9 cellular contexts compared by ENCODE assay signal in genomic region chr5:150122158-150122510, GRCh38. TPM values are rescaled to one million over a fixed set of nuclear protein-coding genes. Genes with fewer than 3 reads are reported as not detected.
A peak's percentile ranks its signal among the peaks of the same experiment; 100 is the strongest.
DNase-seq lines count a peak whose midpoint lies in the region; ATAC-seq, FAIRE-seq and TF ChIP-seq lines count a peak whose summit lies in the region.
"Had no signal": no experiment of that assay in that cellular context is flagged by ENCODE, and none has a peak within 500 bp of the region (broad histone marks: within the 10 kb centered on the region; RNA-seq: fewer than 3 reads in every experiment).

No MANE protein-coding gene starts in this region.

- H3K27me3 ChIP-seq in Panc1 (ENCODE audit: control insufficient read depth, insufficient read depth, low read length): no peaks in the 10 kb centered on the region

- no peak overlapping the region for H3K27ac ChIP-seq in Panc1 (ENCODE audit: low read length)

- no peak overlapping the region for H3K4me3 ChIP-seq in Panc1 (ENCODE audit: low read depth in 2 of 2, low read length in 2 of 2)
- H3K4me3 ChIP-seq in fibroblast of the aortic adventitia (ENCODE audit: low read depth, low read length): no peak overlapping the region

- TF ChIP-seq CTCF in Panc1 (IDR thresholded peaks at IDR 0.05) (no peak), fibroblast of the aortic adventitia (IDR thresholded peaks at IDR 0.05; ENCODE audit: insufficient read depth, low read length) (peak; percentile 16)

- DNase-seq in activated CD4-positive, alpha-beta T cell treated with anti-CD3 and anti-CD28 coated beads for 48 hours: peak; percentile 49
- no peak for DNase-seq in activated CD4-positive, alpha-beta T cell treated with anti-CD3 and anti-CD28 coated beads, Interleukin-2, amount 50 U/mL, for 1 hour
- no peak for DNase-seq in Panc1 (ENCODE audit: low read depth, low spot score)
- no peak for DNase-seq in fibroblast of the aortic adventitia (ENCODE audit: low read depth)
- DNase-seq in H54 (ENCODE audit: insufficient read length, low spot score): no peak
- DNase-seq in amniotic stem cell (lab: John Stamatoyannopoulos, UW): no peak
- DNase-seq: natural killer cell had no signal

- no peaks in the 10 kb centered on the region for H3K36me3 ChIP-seq in Panc1 (ENCODE audit: control insufficient read depth, insufficient read depth, low read length)

- in situ Hi-C loops in Panc1 (cut with HindIII; ENCODE audit: low pct_unique_long_range_greater_than_20kb, low sequenced_read_pairs): no loop called here

- intact Hi-C loops in Panc1 (cut with micrococcal nuclease; ENCODE audit: unreplicated experiment): no loop called here

- H3K9me3 ChIP-seq in Panc1 (ENCODE audit: control insufficient read depth, insufficient read depth, low read depth, low read length): no peaks in the 10 kb centered on the region

- no peak for TF ChIP-seq POLR2A in H54 (IDR thresholded peaks at IDR 0.05; ENCODE audit: low read depth, low read length)

- FAIRE-seq in H54 (lab: Jason Lieb, UNC): no peak

- CTCF ChIA-PET in Panc1 (lab: Charles Lee): no interaction called here

- POLR2A ChIA-PET in Panc1 (lab: Charles Lee): no interaction called here

- no TSS peak for BruUV-seq in Panc1 (replicated peaks; lab: Mats Ljungman, UMichigan)

- peaks cover 4% of the 10 kb centered on the region for H3K4me1 ChIP-seq in Panc1 (ENCODE audit: control insufficient read depth, insufficient read depth, low read length)

- peak; percentile 55 for ATAC-seq in HG02623 (IDR thresholded peaks at IDR 0.05; ENCODE audit: unreplicated experiment)
- ATAC-seq in Panc1: peak; percentile 55
- no peak for ATAC-seq in HG03039 (IDR thresholded peaks at IDR 0.05; ENCODE audit: unreplicated experiment)

RNA-seq across cellular contexts. Expression of gene PDGFRB, which starts 33.5 kb away (rescaled TPM):
- total RNA-seq in Panc1 (2021; ENCODE audit: unreplicated experiment) (1.8 TPM), fibroblast of the aortic adventitia (ENCODE audit: low replicate concordance) (111 and 180 TPM in 2 replicates)
- polyA plus RNA-seq in Panc1 (2012; ENCODE audit: insufficient read length): 0.35 TPM

RNA-seq across cellular contexts. Expression of gene CSF1R, which starts 35.8 kb away (rescaled TPM):
- total RNA-seq in Panc1 (2021; ENCODE audit: unreplicated experiment): 0.05 TPM
- not detected for polyA plus RNA-seq in Panc1 (2012; ENCODE audit: insufficient read length)
- under 0.01 and 0.16 TPM in 2 replicates for total RNA-seq in fibroblast of the aortic adventitia (ENCODE audit: low replicate concordance)

RNA-seq across cellular contexts. Expression of gene CDX1, which starts 44.4 kb away (rescaled TPM):
- total RNA-seq in Panc1 (2021; ENCODE audit: unreplicated experiment) (not detected), fibroblast of the aortic adventitia (ENCODE audit: low replicate concordance) (0.18 and 0.65 TPM in 2 replicates)
- not detected for polyA plus RNA-seq in Panc1 (2012; ENCODE audit: insufficient read length)
- total RNA-seq: natural killer cell had no signal

Comparison
In these comparisons a context has a peak if more than half of its experiments do, and no peak if none do; other contexts are left out.
1. RNA of gene PDGFRB, which starts 33.5 kb away (total RNA-seq): 111 to 180 TPM in fibroblast of the aortic adventitia; 1.8 TPM in Panc1 (single experiment); every median in the first group is over 10 times any median in the second.